In genomic region chr1:19666139-19666465, GRCh38 we compare ENCODE assay signal across 18 cellular contexts. TPM values are rescaled to one million over a fixed set of nuclear protein-coding genes. Genes with fewer than 3 reads are reported as not detected.
DNase-seq lines count a peak whose midpoint lies in the region; ATAC-seq and TF ChIP-seq lines count a peak whose summit lies in the region.
"Had no signal": no experiment of that assay in that cellular context is flagged by ENCODE, and none has a peak within 500 bp of the region (broad histone marks: within the 10 kb centered on the region; RNA-seq: fewer than 3 reads in every experiment).

No MANE protein-coding gene starts in this region.

- H3K9me3 ChIP-seq in H9 (ENCODE audit: control insufficient read depth, low read depth, low read length) = no peaks in the 10 kb centered on the region
- H3K9me3 ChIP-seq in neural progenitor cell (ENCODE audit: low read depth) = no peaks in the 10 kb centered on the region
- H3K9me3 ChIP-seq: neutrophil, testis had no signal

- WGBS in H9 (ENCODE audit: extremely low coverage, insufficient read length, low lambda C conversion rate) = no CpG with 5 or more reads among the region's 23 CpGs

- no peak overlapping the region for H4K5ac ChIP-seq in H9 (ENCODE audit: insufficient read length, low read depth, low read length)

- TF ChIP-seq CTCF in H9 (conservative IDR thresholded peaks at IDR 0.05) (no peak; the same call in 2 of the 3 replicates), chondrocyte (IDR thresholded peaks at IDR 0.05) (no peak), neural progenitor cell (IDR thresholded peaks at IDR 0.05) (no peak)

- H3F3A ChIP-seq in neural progenitor cell (ENCODE audit: low read depth) = peaks cover 19% of the 10 kb centered on the region

- no peak overlapping the region for H2BK5ac ChIP-seq in H9 (ENCODE audit: insufficient read length, low read length)

- H3K18ac ChIP-seq in H9 (ENCODE audit: insufficient read length, low read depth, low read length) = no peak overlapping the region

- no peak overlapping the region for H4K91ac ChIP-seq in H9 (ENCODE audit: insufficient read length, low read depth, low read length)

- no peak overlapping the region for H4K8ac ChIP-seq in H9 (replicated peaks; ENCODE audit: insufficient read length, low read depth, low read length)

- H3K79me2 ChIP-seq in H9 (ENCODE audit: insufficient read depth, low read length) (no peaks in the 10 kb centered on the region), neural progenitor cell (ENCODE audit: low read depth) (no peaks in the 10 kb centered on the region)

- no peak overlapping the region for H2BK15ac ChIP-seq in H9 (ENCODE audit: low read depth, low read length)

- intact Hi-C loops in activated CD4-positive, alpha-beta T cell treated with anti-CD3 and anti-CD28 coated beads for 36 hours (cut with DNase I, micrococcal nuclease) = no loop called here

- H2AK5ac ChIP-seq in H9 (ENCODE audit: insufficient read length, low read length) = no peak overlapping the region

- peaks cover 31% of the 10 kb centered on the region for H3K27me3 Mint-ChIP-seq in activated CD4-positive, alpha-beta T cell treated with anti-CD3 and anti-CD28 coated beads for 36 hours
- H3K27me3 Mint-ChIP-seq in H9 (ENCODE audit: low read depth) = peaks cover 91% of the 10 kb centered on the region
- peaks cover 49% of the 10 kb centered on the region for H3K27me3 Mint-ChIP-seq in chondrocyte (ENCODE audit: low read depth)
- peaks cover 69% of the 10 kb centered on the region for H3K27me3 Mint-ChIP-seq in neural progenitor cell (ENCODE audit: insufficient read depth, low read depth)

- no peak overlapping the region for H2BK120ac ChIP-seq in H9 (ENCODE audit: low read depth, low read length, poor library complexity, severe bottlenecking)

- H3K4me2 ChIP-seq in H9 (ENCODE audit: insufficient read depth, insufficient read length, low read length) = peak overlapping the region; percentile 27
- peak overlapping the region; percentile 84 for H3K4me2 ChIP-seq in neural progenitor cell

- H2BK12ac ChIP-seq in H9 (ENCODE audit: insufficient read length, low read depth, low read length) = no peak overlapping the region

- CTCF ChIA-PET in activated CD4-positive, alpha-beta T cell treated with anti-CD3 and anti-CD28 coated beads for 36 hours (lab: Charles Lee) = interaction anchor here (0.5 kb wide), 1 partner anchor 38 kb away, joined by 3 read pairs; no protein-coding TSS in a partner anchor

- H3K4me1 ChIP-seq in H9 (ENCODE audit: insufficient read depth, low read length) = no peaks in the 10 kb centered on the region
- no peaks in the 10 kb centered on the region for H3K4me1 ChIP-seq in neural progenitor cell
- H3K4me1 ChIP-seq: foreskin keratinocyte, testis had no signal

- no peaks in the 10 kb centered on the region for H3K9me3 Mint-ChIP-seq in activated CD4-positive, alpha-beta T cell treated with anti-CD3 and anti-CD28 coated beads for 36 hours (ENCODE audit: low read depth)
- H3K9me3 Mint-ChIP-seq in H9 (no peaks in the 10 kb centered on the region), chondrocyte (ENCODE audit: low read depth) (no peaks in the 10 kb centered on the region), neural progenitor cell (no peaks in the 10 kb centered on the region)

- no peaks in the 10 kb centered on the region for H3K23me2 ChIP-seq in H9 (ENCODE audit: insufficient read length, low read depth, low read length, poor library complexity, severe bottlenecking)

- no peak overlapping the region for H3K4me3 ChIP-seq in neural progenitor cell
- H3K4me3 ChIP-seq: lung had no signal

- no peak for DNase-seq in activated CD4-positive, alpha-beta T cell treated with anti-CD3 and anti-CD28 coated beads for 36 hours
- DNase-seq in activated CD4-positive, alpha-beta T cell treated with anti-CD3 and anti-CD28 coated beads, Interleukin-2, amount 50 U/mL, for 48 hours = no peak
- DNase-seq in H9 = no peak
- DNase-seq in chondrocyte (ENCODE audit: low spot score) = no peak
- no peak for DNase-seq in neural progenitor cell (ENCODE audit: low spot score)
- no peak for DNase-seq in NK-92 (lab: John Stamatoyannopoulos, UW; ENCODE audit: unreplicated experiment)
- DNase-seq in DMS153 treated with DMSO at 0.1 percent for 48 hours (lab: John Stamatoyannopoulos, UW; ENCODE audit: unreplicated experiment) = no peak
- DNase-seq: activated CD8-positive, alpha-beta memory T cell treated with anti-CD3 and anti-CD28 coated beads, Interleukin-2, amount 10 ng/mL, durations not matched to agents 7 days and 5 days; amniotic stem cell; foreskin keratinocyte; NCI-H1930; NCI-H510A treated with DMSO at 0.1 percent for 48 hours; testis had no signal

- H3K27ac Mint-ChIP-seq in activated CD4-positive, alpha-beta T cell treated with anti-CD3 and anti-CD28 coated beads for 36 hours = no peak overlapping the region
- no peak overlapping the region; a peak in 1 of 7 replicates for H3K27ac Mint-ChIP-seq in H9
- no peak overlapping the region for H3K27ac Mint-ChIP-seq in chondrocyte (ENCODE audit: unreplicated experiment)
- H3K27ac Mint-ChIP-seq in neural progenitor cell = no peak overlapping the region
- H3K27ac Mint-ChIP-seq: activated CD8-positive, alpha-beta memory T cell treated with anti-CD3 and anti-CD28 coated beads, Interleukin-2, amount 10 ng/mL, durations not matched to agents 7 days and 5 days; CD14-positive monocyte had no signal

- H3K36me3 ChIP-seq in neural progenitor cell = no peaks in the 10 kb centered on the region
- H3K36me3 ChIP-seq: neutrophil had no signal

- H3K36me3 Mint-ChIP-seq in activated CD4-positive, alpha-beta T cell treated with anti-CD3 and anti-CD28 coated beads for 36 hours (ENCODE audit: low read depth) = peaks cover 4% of the 10 kb centered on the region
- H3K36me3 Mint-ChIP-seq in H9 (ENCODE audit: insufficient read depth in 1 of 3, low read depth in 3 of 3) (peaks cover 0 to 2% (median 0%) of the 10 kb centered on the region in 3 experiments; a peak in 1 of 7 replicates), chondrocyte (ENCODE audit: low read depth) (no peaks in the 10 kb centered on the region), neural progenitor cell (no peaks in the 10 kb centered on the region)
- H3K36me3 Mint-ChIP-seq: activated CD8-positive, alpha-beta memory T cell treated with anti-CD3 and anti-CD28 coated beads, Interleukin-2, amount 10 ng/mL, durations not matched to agents 7 days and 5 days had no signal

- no peak overlapping the region for H2BK20ac ChIP-seq in H9 (ENCODE audit: low read depth, low read length, poor library complexity, severe bottlenecking)

- H3K9ac ChIP-seq in H9 (ENCODE audit: extremely low read depth, insufficient read length, low read length) (no peak overlapping the region), neural progenitor cell (no peak overlapping the region)

- ATAC-seq in activated CD4-positive, alpha-beta T cell treated with anti-CD3 and anti-CD28 coated beads for 36 hours = no peak
- ATAC-seq in HG03354 (IDR thresholded peaks at IDR 0.05; ENCODE audit: poor library complexity, severe bottlenecking, unreplicated experiment) = no peak
- ATAC-seq: activated CD8-positive, alpha-beta memory T cell treated with anti-CD3 and anti-CD28 coated beads, Interleukin-2, amount 10 ng/mL, durations not matched to agents 7 days and 5 days had no signal

- H3K4ac ChIP-seq in H9 (ENCODE audit: low read depth, low read length) = no peak overlapping the region

- no peak overlapping the region for H3T11ph ChIP-seq in H9 (ENCODE audit: low read length)

- no peaks in the 10 kb centered on the region for H3K79me1 ChIP-seq in H9 (ENCODE audit: insufficient read depth, low read depth, low read length, poor library complexity, severe bottlenecking)

- H4K20me1 ChIP-seq in H9 (ENCODE audit: control insufficient read depth, insufficient read depth, insufficient read length) (no peaks in the 10 kb centered on the region), neural progenitor cell (ENCODE audit: low read depth) (peaks cover 17% of the 10 kb centered on the region)

- H3K4me3 Mint-ChIP-seq in activated CD4-positive, alpha-beta T cell treated with anti-CD3 and anti-CD28 coated beads for 36 hours = peak overlapping the region; percentile 68
- H3K4me3 Mint-ChIP-seq in H9 (peak overlapping the region; percentile 63 to 74), chondrocyte (ENCODE audit: unreplicated experiment) (peak overlapping the region; percentile 55), neural progenitor cell (peak overlapping the region; percentile 80)
- H3K4me3 Mint-ChIP-seq: activated CD8-positive, alpha-beta memory T cell treated with anti-CD3 and anti-CD28 coated beads, Interleukin-2, amount 10 ng/mL, durations not matched to agents 7 days and 5 days had no signal

- no peak overlapping the region for H3K23ac ChIP-seq in H9 (ENCODE audit: insufficient read length, low read depth, low read length)

- H3K14ac ChIP-seq in H9 (ENCODE audit: insufficient read depth, low read length) = no peak overlapping the region

- H3K27me3 ChIP-seq in H9 (ENCODE audit: insufficient read depth, low read length) (peaks cover 18% of the 10 kb centered on the region; the same call in 1 of the 2 replicates), neural progenitor cell (peaks cover 85% of the 10 kb centered on the region)
- H3K27me3 ChIP-seq: testis had no signal

- no peak overlapping the region for H3K27ac ChIP-seq in H9 (ENCODE audit: insufficient read length, low read depth, low read length)
- no peak overlapping the region for H3K27ac ChIP-seq in neural progenitor cell
- H3K27ac ChIP-seq: foreskin keratinocyte, neutrophil, testis had no signal

- H2AFZ ChIP-seq in H9 (ENCODE audit: low read length) = no peak overlapping the region
- no peak overlapping the region for H2AFZ ChIP-seq in neural progenitor cell (replicated peaks)

- H3K56ac ChIP-seq in H9 (ENCODE audit: insufficient read length, low read depth, low read length) = no peak overlapping the region

- POLR2A ChIA-PET in activated CD4-positive, alpha-beta T cell treated with anti-CD3 and anti-CD28 coated beads for 36 hours (lab: Charles Lee) = no interaction called here

- peaks cover 27% of the 10 kb centered on the region for H3K4me1 Mint-ChIP-seq in activated CD4-positive, alpha-beta T cell treated with anti-CD3 and anti-CD28 coated beads for 36 hours
- H3K4me1 Mint-ChIP-seq in H9 (peaks cover 2 to 8% of the 10 kb centered on the region in 2 experiments; a peak in 3 of 4 replicates), chondrocyte (ENCODE audit: low read depth) (peaks cover 6% of the 10 kb centered on the region), neural progenitor cell (peaks cover 2% of the 10 kb centered on the region)

RNA-seq across cellular contexts. Expression of gene HTR6, which starts 1.4 kb away (rescaled TPM):
- 1 to 10 TPM; 1.1 to 1.6 TPM for total RNA-seq in activated CD4-positive, alpha-beta T cell treated with anti-CD3 and anti-CD28 coated beads for 36 hours
- total RNA-seq in H9 (2021) (0.29 and 0.37 TPM in 2 replicates), chondrocyte (not detected in 3 replicates), neural progenitor cell (ENCODE audit: low replicate concordance) (0.25 TPM in 1 of 2 replicates, not detected in the other)
- total RNA-seq: activated CD8-positive, alpha-beta memory T cell treated with anti-CD3 and anti-CD28 coated beads, Interleukin-2, amount 10 ng/mL, durations not matched to agents 7 days and 5 days; endothelial cell of umbilical vein; foreskin keratinocyte; lung had no signal

RNA-seq across cellular contexts. Expression of gene NBL1, which starts 22.0 kb away (rescaled TPM):
- 10 to 100 TPM; 10.5 to 10.7 TPM for total RNA-seq in activated CD4-positive, alpha-beta T cell treated with anti-CD3 and anti-CD28 coated beads for 36 hours
- total RNA-seq in H9 (2021) (6.1 and 6.4 TPM in 2 replicates), chondrocyte (158 to 249 TPM (median 159 TPM) in 3 replicates), neural progenitor cell (ENCODE audit: low replicate concordance) (2.4 and 7.7 TPM in 2 replicates)

Comparison
In these comparisons a context has a peak if more than half of its experiments do, and no peak if none do; other contexts are left out.
1. RNA of gene NBL1, which starts 22.0 kb away (total RNA-seq): 158 to 249 TPM in chondrocyte; 10.5 to 10.7 TPM in activated CD4-positive, alpha-beta T cell treated with anti-CD3 and anti-CD28 coated beads for 36 hours, 6.1 to 6.4 TPM in H9 and 2.4 to 7.7 TPM in neural progenitor cell; every median in the first group is over 10 times any median in the second.
2. Peak in every context shown above with its lines, with median percentiles within 50 percentile points of each other: H3K4me3 Mint-ChIP-seq.